15 cellular contexts compared by ENCODE assay signal in genomic region chr2:239025951-239026461, GRCh38.
"Had no signal": no experiment of that assay in that cellular context is flagged by ENCODE, and none has a peak within 500 bp of the region (broad histone marks: within the 10 kb centered on the region; RNA-seq: fewer than 3 reads in every experiment).

No MANE protein-coding gene starts in this region.

- H3K27ac ChIP-seq: colonic mucosa, gastrocnemius medialis, neural progenitor cell, parathyroid adenoma, SK-N-MC had no signal

- DNase-seq: activated CD4-positive, alpha-beta T cell treated with anti-CD3 and anti-CD28 coated beads for 4 hours; activated CD8-positive, alpha-beta memory T cell treated with anti-CD3 and anti-CD28 coated beads, Interleukin-2, amount 50 U/mL, for 4 hours; activated CD8-positive, alpha-beta T cell treated with anti-CD3 and anti-CD28 coated beads for 36 hours; activated naive CD4-positive, alpha-beta T cell treated with Interleukin-2 at 50 U/mL for 16 hours; activated naive CD8-positive, alpha-beta T cell treated with anti-CD3 and anti-CD28 coated beads, Interleukin-2, amount 50 U/mL, for 24 hours; colonic mucosa; gastrocnemius medialis; kidney glomerular epithelial cell; retina; small intestine; trophoblast cell had no signal

- H3K36me3 ChIP-seq: colonic mucosa, gastrocnemius medialis, neural progenitor cell had no signal

- H3K4me3 ChIP-seq: colonic mucosa, gastrocnemius medialis, neural progenitor cell, SK-N-MC had no signal

- H3K4me1 ChIP-seq: colonic mucosa, gastrocnemius medialis, neural progenitor cell, parathyroid adenoma had no signal

- H3K9me3 ChIP-seq: colonic mucosa, gastrocnemius medialis had no signal

- H3K27me3 ChIP-seq: colonic mucosa, neural progenitor cell had no signal

- ATAC-seq: activated CD8-positive, alpha-beta T cell treated with anti-CD3 and anti-CD28 coated beads for 36 hours; activated naive CD8-positive, alpha-beta T cell treated with anti-CD3 and anti-CD28 coated beads, Interleukin-2, amount 50 U/mL, for 24 hours; gastrocnemius medialis; stimulated activated effector memory CD8-positive, alpha-beta T cell treated with anti-CD3 and anti-CD28 coated beads, Interleukin-12 subunit alpha, Interleukin-12 subunit beta, amount 100 ng/mL, for 72 hours had no signal
